Comparison of ENCODE assay signal across 8 cellular contexts in genomic region chr9:62897411-62898225, GRCh38.
A peak's percentile ranks its signal among the peaks of the same experiment; 100 is the strongest.
DNase-seq lines count a peak whose midpoint lies in the region; ATAC-seq, FAIRE-seq and TF ChIP-seq lines count a peak whose summit lies in the region.
"Not testable (repeated sequence)": the region's sequence is repeated elsewhere in the genome, so short reads cannot be mapped to it uniquely, and the experiment has no call there.

No MANE protein-coding gene starts in this region.

- H4K20me1 ChIP-seq in IMR-90 (ENCODE audit: insufficient read depth, low read length); keratinocyte (ENCODE audit: control insufficient read depth, extremely low read depth, insufficient read depth, low read length): not testable (repeated sequence)

- H4K8ac ChIP-seq in IMR-90 (ENCODE audit: low read depth in 2 of 2, low read length in 2 of 2) = 0 out of 4 replicates have a peak overlapping the region, but pooled peaks of 1 of the 2 experiments have one; percentile 6

- not testable (repeated sequence) for H3K27ac Mint-ChIP-seq in endothelial cell (ENCODE audit: unreplicated experiment)

- H3K9me3 ChIP-seq in IMR-90 (ENCODE audit: control insufficient read depth, insufficient read depth, low read length); keratinocyte (ENCODE audit: control insufficient read depth, low read depth, low read length): not testable (repeated sequence)

- H3K4me3 Mint-ChIP-seq in endothelial cell (ENCODE audit: unreplicated experiment) = peak overlapping the region; percentile 56

- not testable (repeated sequence) for H3K36me3 Mint-ChIP-seq in endothelial cell (ENCODE audit: low read depth, unreplicated experiment)

- not testable (repeated sequence) for H3K9me1 ChIP-seq in IMR-90 (ENCODE audit: insufficient read depth, low read length); keratinocyte (ENCODE audit: control insufficient read depth, extremely low read depth, insufficient read depth, low read length)

- not testable (repeated sequence) for H3K36me3 ChIP-seq in BJ (ENCODE audit: control insufficient read depth, insufficient read depth, low read length); IMR-90 (ENCODE audit: control insufficient read depth, insufficient read depth, low read length); keratinocyte (ENCODE audit: control insufficient read depth in 2 of 2, extremely low read depth in 1 of 2, insufficient read depth in 2 of 2, low read length in 2 of 2)

- not testable (repeated sequence) for H4K91ac ChIP-seq in IMR-90 (ENCODE audit: insufficient read depth, low read depth, low read length)

- H3K4me1 ChIP-seq in IMR-90 (ENCODE audit: control insufficient read depth, insufficient read depth, low read length); keratinocyte (ENCODE audit: control insufficient read depth, extremely low read depth, insufficient read depth, low read length): not testable (repeated sequence)

- 0 out of 2 replicates have a peak overlapping the region, but pooled peaks have one; percentile 6 for H4K5ac ChIP-seq in IMR-90 (ENCODE audit: low read depth, low read length)

- not testable (repeated sequence) for H3K4me1 Mint-ChIP-seq in endothelial cell (ENCODE audit: unreplicated experiment)

- H2BK20ac ChIP-seq in IMR-90 (ENCODE audit: low read depth, low read length) = not testable (repeated sequence)

- H3K18ac ChIP-seq in IMR-90 (ENCODE audit: low read depth, low read length) = not testable (repeated sequence)

- not testable (repeated sequence) for FAIRE-seq in keratinocyte (lab: Jason Lieb, UNC)

- H3K4ac ChIP-seq in IMR-90 (ENCODE audit: low read depth, low read length) = not testable (repeated sequence)

- H3K9ac ChIP-seq in IMR-90 (ENCODE audit: low read depth, low read length) (peak overlapping the region; percentile 42), keratinocyte (ENCODE audit: control insufficient read depth, extremely low read depth, insufficient read depth, low read length) (peak overlapping the region; percentile 47)

- not testable (repeated sequence) for H3K23ac ChIP-seq in IMR-90 (ENCODE audit: low read depth, low read length)

- not testable (repeated sequence) for H3K27me3 ChIP-seq in BJ (ENCODE audit: control insufficient read depth, insufficient read depth, low read length); IMR-90 (ENCODE audit: control insufficient read depth, insufficient read depth, low read length); keratinocyte (ENCODE audit: control insufficient read depth, extremely low read depth, insufficient read depth, low read length)

- not testable (repeated sequence) for H2AK9ac ChIP-seq in IMR-90 (replicated peaks; ENCODE audit: low read depth, low read length, poor library complexity)

- not testable (repeated sequence) for H3K9me3 Mint-ChIP-seq in endothelial cell (ENCODE audit: unreplicated experiment)

- H3K14ac ChIP-seq in IMR-90 (replicated peaks; ENCODE audit: low read depth, low read length) = not testable (repeated sequence)

- not testable (repeated sequence) for TF ChIP-seq RAD21 in IMR-90 (IDR thresholded peaks at IDR 0.05; ENCODE audit: low read length)

- DNase-seq in BJ (ENCODE audit: low read depth); endothelial cell (ENCODE audit: low spot score); keratinocyte (ENCODE audit: low read depth, low spot score): not testable (repeated sequence)
- DNase-seq in IMR-90 (peak; percentile 27), posterior cingulate gyrus (peak; percentile 39 to 95 (median 64))
- DNase-seq in activated naive CD4-positive, alpha-beta T cell treated with Interleukin-2 at 50 U/mL for 16 hours = peak; percentile 45
- peak; percentile 32 to 36 for DNase-seq in stimulated activated CD8-positive, alpha-beta memory T cell treated with anti-CD3 and anti-CD28 coated beads, Interleukin-7, amount 100 ng/mL, for 1 hour (ENCODE audit: low read depth in 2 of 2)

- H3K79me2 ChIP-seq in keratinocyte (ENCODE audit: control insufficient read depth, insufficient read depth, low read length) = not testable (repeated sequence)

- H3K4me3 ChIP-seq in BJ (ENCODE audit: low read depth, low read length) (peak overlapping the region; percentile 35), IMR-90 (ENCODE audit: insufficient read depth, low read depth, low read length) (peak overlapping the region; percentile 31), WI38 (ENCODE audit: low read depth, low read length) (peak overlapping the region; percentile 43), keratinocyte (ENCODE audit: control insufficient read depth in 2 of 3, extremely low read depth in 1 of 3, insufficient read depth in 2 of 3, low read depth in 1 of 3, low read length in 3 of 3) (peak overlapping the region in 2 of 3 experiments; percentile 37 to 54)

- H2BK120ac ChIP-seq in IMR-90 (ENCODE audit: low read depth, low read length) = not testable (repeated sequence)

- dilution Hi-C loops in IMR-90 (cut with HindIII; ENCODE audit: low sequenced_read_pairs, unreplicated experiment); keratinocyte (cut with MboI; ENCODE audit: extremely low pct_ligation_motif_present, low sequenced_read_pairs): not testable (repeated sequence)

- H2BK5ac ChIP-seq in IMR-90 (ENCODE audit: low read depth, low read length, poor library complexity, severe bottlenecking) = not testable (repeated sequence)

- H3K27me3 Mint-ChIP-seq in endothelial cell (ENCODE audit: unreplicated experiment) = not testable (repeated sequence)

- not testable (repeated sequence) for H3K79me1 ChIP-seq in IMR-90 (ENCODE audit: low read depth in 1 of 2, low read length in 2 of 2)

- not testable (repeated sequence) for BruUV-seq in IMR-90 (replicated peaks; lab: Mats Ljungman, UMichigan)

- POLR2A ChIA-PET in BJ (lab: Charles Lee); IMR-90 (lab: Charles Lee; ENCODE audit: unreplicated experiment): not testable (repeated sequence)

- H3K27ac ChIP-seq in IMR-90 (ENCODE audit: insufficient read depth, low read length); keratinocyte (ENCODE audit: control insufficient read depth, insufficient read depth, low read length): not testable (repeated sequence)

- in situ Hi-C loops in IMR-90 (cut with MboI; ENCODE audit: low sequenced_read_pairs) = not testable (repeated sequence)

- ATAC-seq in IMR-90 (ENCODE audit: low read depth) = not testable (repeated sequence)

- H3K56ac ChIP-seq in IMR-90 (ENCODE audit: extremely low read depth, insufficient read depth, low read length) = not testable (repeated sequence)

- no CpG with 5 or more reads among the region's 48 CpGs for WGBS in IMR-90 (ENCODE audit: extremely low coverage in 2 of 2, insufficient read length in 1 of 2), 2 experiments

- TF ChIP-seq POLR2A in IMR-90 (IDR thresholded peaks at IDR 0.05; ENCODE audit: low read depth, low read length) = not testable (repeated sequence)

- H2AFZ ChIP-seq in IMR-90 (replicated peaks; ENCODE audit: low read length, poor library complexity) = not testable (repeated sequence)
- H2AFZ ChIP-seq in keratinocyte (ENCODE audit: control insufficient read depth, low read length) = peak overlapping the region; percentile 40

- intact Hi-C loops in IMR-90 (cut with micrococcal nuclease); posterior cingulate gyrus (cut with DNase I): not testable (repeated sequence)

- not testable (repeated sequence) for H2AK5ac ChIP-seq in IMR-90 (ENCODE audit: low read depth, low read length)

- not testable (repeated sequence) for TF ChIP-seq CTCF in BJ (IDR thresholded peaks at IDR 0.05; ENCODE audit: insufficient read depth, low read depth, low read length); IMR-90 (conservative IDR thresholded peaks at IDR 0.05; ENCODE audit: low read depth, low read length); WI38 (IDR thresholded peaks at IDR 0.05; ENCODE audit: low read depth, low read length); endothelial cell (IDR thresholded peaks at IDR 0.05; ENCODE audit: unreplicated experiment); keratinocyte (optimal IDR thresholded peaks at IDR 0.05 in 1 of 3, IDR thresholded peaks at IDR 0.05 in 1 of 3, conservative IDR thresholded peaks at IDR 0.05 in 1 of 3; ENCODE audit: extremely low read depth in 1 of 3, insufficient read depth in 2 of 3, low read length in 3 of 3)

- peak overlapping the region; percentile 13; the same call in 1 of the 2 replicates for H3K4me2 ChIP-seq in IMR-90 (ENCODE audit: low read depth, low read length)
- not testable (repeated sequence) for H3K4me2 ChIP-seq in keratinocyte (ENCODE audit: control insufficient read depth, extremely low read depth, insufficient read depth, low read depth, low read length)

- CTCF ChIA-PET in BJ (lab: Yijun Ruan, JAX); IMR-90 (lab: Yijun Ruan, JAX): not testable (repeated sequence)

- not testable (repeated sequence) for H2BK15ac ChIP-seq in IMR-90 (ENCODE audit: low read depth, low read length)
